Comparison of ENCODE assay signal across 1 cellular context in the genomic region with DNA sequence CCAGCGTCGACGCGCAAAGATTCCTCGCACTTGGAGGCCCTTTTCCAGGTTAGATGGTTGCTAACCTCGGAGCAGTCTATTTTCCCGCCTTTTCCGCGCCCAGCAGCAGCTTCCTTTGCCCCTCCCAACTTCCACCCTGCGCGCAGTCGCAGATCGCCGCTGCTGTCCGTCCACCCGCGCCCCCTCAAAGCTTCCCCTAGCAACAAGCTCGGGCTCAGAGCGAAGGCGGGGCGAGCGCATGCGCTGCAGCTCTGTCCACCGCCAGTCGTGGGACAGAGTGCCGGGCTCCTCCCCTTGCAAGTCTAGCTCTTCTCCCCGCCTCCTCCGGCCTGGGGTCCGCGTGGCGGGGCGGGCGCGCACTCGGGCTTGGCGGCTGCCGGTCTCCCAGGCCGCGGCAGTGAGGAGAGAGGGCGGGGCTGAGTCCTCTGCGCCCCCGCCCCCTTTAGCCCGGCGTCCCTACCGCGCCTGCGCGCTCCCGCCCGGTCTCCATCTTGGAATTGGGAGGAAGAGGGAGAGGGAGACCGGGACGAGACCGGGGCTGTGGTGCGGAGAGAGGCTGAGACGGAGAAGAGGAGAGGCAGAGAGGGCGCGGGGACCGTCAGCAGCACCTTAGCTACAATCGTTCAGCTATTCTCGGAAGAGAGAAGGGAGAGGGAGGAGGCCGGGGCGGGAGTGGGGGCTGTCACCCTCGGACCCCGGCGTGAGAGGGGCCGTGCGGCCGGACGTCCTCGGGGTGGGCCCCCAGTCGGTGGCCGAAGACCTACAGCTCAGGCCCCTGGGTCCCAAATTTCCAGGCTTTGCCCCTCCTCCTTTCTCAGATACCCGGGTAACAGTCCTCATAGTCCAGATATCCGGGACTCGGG.
TF ChIP-seq lines count a peak whose summit lies in the region.

TAOK2 (plus strand) TSS at position 485 of the 863 bp plus-strand sequence. CDS start 3,905 bp downstream, outside the sequence.

TF ChIP-seq in HepG2, 621 proteins besides CTCF, POLR2A, EP300 and RAD21 (continued from another document and continues in another):
- TF ChIP-seq, protein P1, sequence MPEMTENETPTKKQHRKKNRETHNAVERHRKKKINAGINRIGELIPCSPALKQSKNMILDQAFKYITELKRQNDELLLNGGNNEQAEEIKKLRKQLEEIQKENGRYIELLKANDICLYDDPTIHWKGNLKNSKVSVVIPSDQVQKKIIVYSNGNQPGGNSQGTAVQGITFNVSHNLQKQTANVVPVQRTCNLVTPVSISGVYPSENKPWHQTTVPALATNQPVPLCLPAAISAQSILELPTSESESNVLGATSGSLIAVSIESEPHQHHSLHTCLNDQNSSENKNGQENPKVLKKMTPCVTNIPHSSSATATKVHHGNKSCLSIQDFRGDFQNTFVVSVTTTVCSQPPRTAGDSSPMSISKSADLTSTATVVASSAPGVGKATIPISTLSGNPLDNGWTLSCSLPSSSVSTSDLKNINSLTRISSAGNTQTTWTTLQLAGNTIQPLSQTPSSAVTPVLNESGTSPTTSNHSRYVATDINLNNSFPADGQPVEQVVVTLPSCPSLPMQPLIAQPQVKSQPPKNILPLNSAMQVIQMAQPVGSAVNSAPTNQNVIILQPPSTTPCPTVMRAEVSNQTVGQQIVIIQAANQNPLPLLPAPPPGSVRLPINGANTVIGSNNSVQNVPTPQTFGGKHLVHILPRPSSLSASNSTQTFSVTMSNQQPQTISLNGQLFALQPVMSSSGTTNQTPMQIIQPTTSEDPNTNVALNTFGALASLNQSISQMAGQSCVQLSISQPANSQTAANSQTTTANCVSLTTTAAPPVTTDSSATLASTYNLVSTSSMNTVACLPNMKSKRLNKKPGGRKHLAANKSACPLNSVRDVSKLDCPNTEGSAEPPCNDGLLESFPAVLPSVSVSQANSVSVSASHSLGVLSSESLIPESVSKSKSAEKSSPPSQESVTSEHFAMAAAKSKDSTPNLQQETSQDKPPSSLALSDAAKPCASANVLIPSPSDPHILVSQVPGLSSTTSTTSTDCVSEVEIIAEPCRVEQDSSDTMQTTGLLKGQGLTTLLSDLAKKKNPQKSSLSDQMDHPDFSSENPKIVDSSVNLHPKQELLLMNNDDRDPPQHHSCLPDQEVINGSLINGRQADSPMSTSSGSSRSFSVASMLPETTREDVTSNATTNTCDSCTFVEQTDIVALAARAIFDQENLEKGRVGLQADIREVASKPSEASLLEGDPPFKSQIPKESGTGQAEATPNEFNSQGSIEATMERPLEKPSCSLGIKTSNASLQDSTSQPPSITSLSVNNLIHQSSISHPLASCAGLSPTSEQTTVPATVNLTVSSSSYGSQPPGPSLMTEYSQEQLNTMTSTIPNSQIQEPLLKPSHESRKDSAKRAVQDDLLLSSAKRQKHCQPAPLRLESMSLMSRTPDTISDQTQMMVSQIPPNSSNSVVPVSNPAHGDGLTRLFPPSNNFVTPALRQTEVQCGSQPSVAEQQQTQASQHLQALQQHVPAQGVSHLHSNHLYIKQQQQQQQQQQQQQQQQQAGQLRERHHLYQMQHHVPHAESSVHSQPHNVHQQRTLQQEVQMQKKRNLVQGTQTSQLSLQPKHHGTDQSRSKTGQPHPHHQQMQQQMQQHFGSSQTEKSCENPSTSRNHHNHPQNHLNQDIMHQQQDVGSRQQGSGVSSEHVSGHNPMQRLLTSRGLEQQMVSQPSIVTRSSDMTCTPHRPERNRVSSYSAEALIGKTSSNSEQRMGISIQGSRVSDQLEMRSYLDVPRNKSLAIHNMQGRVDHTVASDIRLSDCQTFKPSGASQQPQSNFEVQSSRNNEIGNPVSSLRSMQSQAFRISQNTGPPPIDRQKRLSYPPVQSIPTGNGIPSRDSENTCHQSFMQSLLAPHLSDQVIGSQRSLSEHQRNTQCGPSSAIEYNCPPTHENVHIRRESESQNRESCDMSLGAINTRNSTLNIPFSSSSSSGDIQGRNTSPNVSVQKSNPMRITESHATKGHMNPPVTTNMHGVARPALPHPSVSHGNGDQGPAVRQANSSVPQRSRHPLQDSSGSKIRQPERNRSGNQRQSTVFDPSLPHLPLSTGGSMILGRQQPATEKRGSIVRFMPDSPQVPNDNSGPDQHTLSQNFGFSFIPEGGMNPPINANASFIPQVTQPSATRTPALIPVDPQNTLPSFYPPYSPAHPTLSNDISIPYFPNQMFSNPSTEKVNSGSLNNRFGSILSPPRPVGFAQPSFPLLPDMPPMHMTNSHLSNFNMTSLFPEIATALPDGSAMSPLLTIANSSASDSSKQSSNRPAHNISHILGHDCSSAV (CRISPR knock-in tag; IDR thresholded peaks at IDR 0.05; ENCODE audit: borderline replicate concordance), result no peak
- TF ChIP-seq ZKSCAN1 (IDR thresholded peaks at IDR 0.05; ENCODE audit: low read length) (no peak), GLI4 (CRISPR knock-in tag; IDR thresholded peaks at IDR 0.05; ENCODE audit: borderline replicate concordance) (no peak; the same call in 1 of the 2 replicates), SUZ12 (IDR thresholded peaks at IDR 0.05; ENCODE audit: low read depth, low read length) (no peak), KDM1A (CRISPR knock-in tag; IDR thresholded peaks at IDR 0.05) (no peak), JUN (CRISPR knock-in tag; IDR thresholded peaks at IDR 0.05) (peak; percentile 60; the same call in 1 of the 2 replicates), HOXA7 (CRISPR knock-in tag; IDR thresholded peaks at IDR 0.05) (no peak), PATZ1 (CRISPR knock-in tag; IDR thresholded peaks at IDR 0.05) (peak; percentile 90), RXRA (CRISPR knock-in tag; IDR thresholded peaks at IDR 0.05) (peak; percentile 45; the same call in 1 of the 2 replicates), ZNF335 (CRISPR knock-in tag; IDR thresholded peaks at IDR 0.05) (peak; percentile 59; the same call in 1 of the 2 replicates), ZNF674 (CRISPR knock-in tag; IDR thresholded peaks at IDR 0.05; ENCODE audit: low read depth) (peak; percentile 26; the same call in 1 of the 2 replicates), MXI1 (IDR thresholded peaks at IDR 0.05; ENCODE audit: borderline replicate concordance, low read depth, low read length) (peak; percentile 96), ZNF792 (CRISPR knock-in tag; IDR thresholded peaks at IDR 0.05) (peak; percentile 93), SP5 (CRISPR knock-in tag; IDR thresholded peaks at IDR 0.05; ENCODE audit: borderline replicate concordance, low read depth) (peak; percentile 96), ATF2 (CRISPR knock-in tag; IDR thresholded peaks at IDR 0.05) (peak; percentile 82), ATF5 (CRISPR knock-in tag; IDR thresholded peaks at IDR 0.05; ENCODE audit: low read depth) (no peak), KLF12 (CRISPR knock-in tag; IDR thresholded peaks at IDR 0.05; ENCODE audit: borderline replicate concordance) (peak; percentile 96), DZIP1 (CRISPR knock-in tag; IDR thresholded peaks at IDR 0.05) (peak; percentile 86; the same call in 1 of the 2 replicates), ZNF121 (CRISPR knock-in tag; IDR thresholded peaks at IDR 0.05) (0 out of 2 replicates have a peak, but pooled peaks have one; percentile 8), FOXK1 (CRISPR knock-in tag; IDR thresholded peaks at IDR 0.05; ENCODE audit: borderline replicate concordance, low read depth) (peak; percentile 79; the same call in 1 of the 2 replicates), ZMYM3 (CRISPR knock-in tag; IDR thresholded peaks at IDR 0.05) (peak; percentile 72; the same call in 1 of the 2 replicates), ZFP82 (CRISPR knock-in tag; IDR thresholded peaks at IDR 0.05; ENCODE audit: borderline replicate concordance) (no peak; the same call in 1 of the 2 replicates), IRX3 (CRISPR knock-in tag; IDR thresholded peaks at IDR 0.05; ENCODE audit: borderline replicate concordance, low read depth) (peak; percentile 48; the same call in 1 of the 2 replicates)
- TF ChIP-seq, protein P2, sequence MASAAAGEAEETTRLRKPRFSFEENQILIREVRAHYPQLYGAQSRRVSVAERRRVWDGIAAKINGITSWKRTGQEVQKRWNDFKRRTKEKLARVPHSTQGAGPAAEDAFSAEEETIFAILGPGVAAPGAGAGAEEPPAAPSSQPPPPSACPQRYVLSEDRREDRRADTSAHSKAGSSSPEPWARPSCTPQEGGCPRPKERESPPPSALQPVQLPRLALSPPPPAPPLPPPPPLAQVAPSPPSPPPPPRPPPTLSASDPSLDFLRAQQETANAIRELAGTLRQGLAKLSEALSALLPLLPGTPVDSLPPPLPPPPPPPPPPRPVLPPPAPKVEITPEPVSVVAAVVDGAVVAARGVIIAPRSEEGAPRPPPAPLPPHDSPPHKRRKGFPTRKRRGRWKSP (CRISPR knock-in tag; IDR thresholded peaks at IDR 0.05), result peak; percentile 93
- TF ChIP-seq, protein P3, sequence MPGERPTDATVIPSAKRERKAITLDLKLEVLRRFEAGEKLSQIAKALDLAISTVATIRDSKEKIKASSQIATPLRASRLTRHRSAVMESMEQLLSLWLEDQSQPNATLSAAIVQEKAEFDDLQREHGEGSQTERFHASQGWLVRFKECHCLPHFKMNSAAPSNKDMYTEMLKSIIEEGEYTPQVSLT (CRISPR knock-in tag; IDR thresholded peaks at IDR 0.05; ENCODE audit: borderline replicate concordance, low read depth), result no peak; the same call in 1 of the 2 replicates
- TF ChIP-seq, protein P4, sequence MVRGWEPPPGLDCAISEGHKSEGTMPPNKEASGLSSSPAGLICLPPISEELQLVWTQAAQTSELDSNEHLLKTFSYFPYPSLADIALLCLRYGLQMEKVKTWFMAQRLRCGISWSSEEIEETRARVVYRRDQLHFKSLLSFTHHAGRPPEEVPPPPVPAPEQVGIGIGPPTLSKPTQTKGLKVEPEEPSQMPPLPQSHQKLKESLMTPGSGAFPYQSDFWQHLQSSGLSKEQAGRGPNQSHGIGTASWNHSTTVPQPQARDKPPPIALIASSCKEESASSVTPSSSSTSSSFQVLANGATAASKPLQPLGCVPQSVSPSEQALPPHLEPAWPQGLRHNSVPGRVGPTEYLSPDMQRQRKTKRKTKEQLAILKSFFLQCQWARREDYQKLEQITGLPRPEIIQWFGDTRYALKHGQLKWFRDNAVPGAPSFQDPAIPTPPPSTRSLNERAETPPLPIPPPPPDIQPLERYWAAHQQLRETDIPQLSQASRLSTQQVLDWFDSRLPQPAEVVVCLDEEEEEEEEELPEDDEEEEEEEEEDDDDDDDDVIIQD (CRISPR knock-in tag; IDR thresholded peaks at IDR 0.05; ENCODE audit: low read depth), result 0 out of 2 replicates have a peak, but pooled peaks have one; percentile 17
